In genomic region chr2:122481717-122482116, GRCh38 we compare ENCODE assay signal across 31 cellular contexts.
DNase-seq lines count a peak whose midpoint lies in the region; ATAC-seq, FAIRE-seq and TF ChIP-seq lines count a peak whose summit lies in the region.
"Had no signal": no experiment of that assay in that cellular context is flagged by ENCODE, and none has a peak within 500 bp of the region (broad histone marks: within the 10 kb centered on the region; RNA-seq: fewer than 3 reads in every experiment).

No MANE protein-coding gene starts in this region.

- ATAC-seq in HG02798 (IDR thresholded peaks at IDR 0.05; ENCODE audit: poor library complexity, unreplicated experiment) (peak; percentile 61), HG03135 (IDR thresholded peaks at IDR 0.05; ENCODE audit: unreplicated experiment) (no peak)
- ATAC-seq: activated CD8-positive, alpha-beta T cell treated with anti-CD3 and anti-CD28 coated beads for 36 hours; foreskin keratinocyte; left ventricle myocardium superior; natural killer cell treated with Interleukin-12 subunit alpha and Interleukin-12 subunit beta and Interleukin-15 and Interleukin-18, amount 100 ng/mL, for 72 hours had no signal

- intact Hi-C loops in stomach (cut with DNase I; ENCODE audit: low total_unique reads) = no loop called here

- H3K27me3 ChIP-seq in kidney epithelial cell (ENCODE audit: control insufficient read depth, insufficient read depth, low read length) (no peaks in the 10 kb centered on the region), stomach (no peaks in the 10 kb centered on the region)
- H3K27me3 ChIP-seq: foreskin keratinocyte, MG63, ovary, thyroid gland had no signal

- no peaks in the 10 kb centered on the region for H3K4me1 ChIP-seq in stomach
- H3K4me1 ChIP-seq: foreskin keratinocyte, SJSA1, thyroid gland had no signal

- TF ChIP-seq EP300 in stomach (IDR thresholded peaks at IDR 0.05) = no peak

- H3K9me3 ChIP-seq in stomach = no peaks in the 10 kb centered on the region
- H3K9me3 ChIP-seq: MG63, ovary, SJSA1, thyroid gland had no signal

- H3K36me3 ChIP-seq in kidney epithelial cell (ENCODE audit: control insufficient read depth, insufficient read depth, low read length) = no peaks in the 10 kb centered on the region
- H3K36me3 ChIP-seq in stomach = no peaks in the 10 kb centered on the region
- H3K36me3 ChIP-seq: MG63, ovary, SJSA1, thyroid gland had no signal

- H3K4me3 ChIP-seq in kidney epithelial cell (ENCODE audit: low read depth, low read length) (no peak overlapping the region), stomach (no peak overlapping the region), coronary artery (no peak overlapping the region)
- H3K4me3 ChIP-seq: MG63, ovary, SJSA1, thyroid gland had no signal

- H3K27ac ChIP-seq in stomach (no peak overlapping the region), coronary artery (no peak overlapping the region)
- H3K27ac ChIP-seq: foreskin keratinocyte, ovary, SJSA1, thyroid gland had no signal

- TF ChIP-seq CTCF in kidney epithelial cell (IDR thresholded peaks at IDR 0.05; ENCODE audit: insufficient read depth, low read length, poor library complexity, severe bottlenecking) (no peak), stomach (IDR thresholded peaks at IDR 0.05) (no peak), coronary artery (IDR thresholded peaks at IDR 0.05) (no peak)

- FAIRE-seq in RCC 7860 (lab: Jason Lieb, UNC) = peak; percentile 75
- FAIRE-seq: TTC549 had no signal

- DNase-seq in ELF-1 (ENCODE audit: low read depth, low spot score) = peak; percentile 4
- no peak for DNase-seq in RCC 7860 (ENCODE audit: low spot score)
- DNase-seq in kidney epithelial cell (ENCODE audit: low read depth) = peak; percentile 25
- no peak for DNase-seq in NCI-H226
- DNase-seq in stomach = no peak
- DNase-seq in coronary artery (ENCODE audit: low spot score) = no peak
- DNase-seq: activated CD4-positive, CD25-positive, alpha-beta regulatory T cell treated with anti-CD3 and anti-CD28 coated beads, Interleukin-2, amount 50 U/mL, for 72 hours; activated CD8-positive, alpha-beta T cell treated with anti-CD3 and anti-CD28 coated beads for 36 hours; activated effector memory CD4-positive, alpha-beta T cell treated with Interleukin-2 at 50 U/mL for 16 hours; activated naive CD8-positive, alpha-beta T cell treated with anti-CD3 and anti-CD28 coated beads, Interleukin-2, amount 10 ng/mL, durations not matched to agents 7 days and 5 days; activated T-cell treated with anti-CD3 and anti-CD28 coated beads for 4 hours; effector CD8-positive, alpha-beta T cell; foreskin keratinocyte; GOT3; IMR-90; left ventricle myocardium superior; MG63; midbrain; NCI-H1417 treated with DMSO at 0.1 percent for 48 hours; NCI-H2107; NCI-H524; ovary; stimulated activated CD4-positive, alpha-beta T cell treated with anti-CD3 and anti-CD28 coated beads, Interleukin-4, amount 100 ng/mL, for 24 hours; stimulated activated naive CD4-positive, alpha-beta T cell treated with Interleukin-2 at 50 U/mL for 16 hours; T-helper 1 cell; thyroid gland had no signal

- TF ChIP-seq POLR2A in stomach (IDR thresholded peaks at IDR 0.05) = no peak

Comparison
In these comparisons a context has a peak if more than half of its experiments do, and no peak if none do; other contexts are left out.
1. DNase-seq: peak in ELF-1 (single experiment) and kidney epithelial cell (single experiment); none in RCC 7860 (single experiment), NCI-H226 (single experiment), stomach (single experiment) and coronary artery (single experiment).